9 cellular contexts compared by ENCODE assay signal in genomic region chr2:234288974-234289455, GRCh38.
DNase-seq lines count a peak whose midpoint lies in the region; ATAC-seq lines count a peak whose summit lies in the region.
"Had no signal": no experiment of that assay in that cellular context is flagged by ENCODE, and none has a peak within 500 bp of the region (broad histone marks: within the 10 kb centered on the region; RNA-seq: fewer than 3 reads in every experiment).

No MANE protein-coding gene starts in this region.

- H3K9me3 Mint-ChIP-seq in activated naive CD4-positive, alpha-beta T cell treated with anti-CD3 and anti-CD28 coated beads, Interleukin-2, amount 50 U/mL, for 24 hours: no peaks in the 10 kb centered on the region

- no peaks in the 10 kb centered on the region for H3K27me3 Mint-ChIP-seq in activated naive CD4-positive, alpha-beta T cell treated with anti-CD3 and anti-CD28 coated beads, Interleukin-2, amount 50 U/mL, for 24 hours

- intact Hi-C loops in left cardiac atrium (cut with DNase I): loop anchor here in 1 of 2 donors (5.0 to 10.0 kb wide), 2 partner anchors 154 to 213 kb away; no protein-coding TSS in a partner anchor

- H3K36me3 Mint-ChIP-seq in activated naive CD4-positive, alpha-beta T cell treated with anti-CD3 and anti-CD28 coated beads, Interleukin-2, amount 50 U/mL, for 24 hours: peaks cover 3% of the 10 kb centered on the region
- H3K36me3 Mint-ChIP-seq: IgD-negative memory B cell had no signal

- no peak overlapping the region for H3K4me3 ChIP-seq in skin epidermis

- peak overlapping the region in 19 of 21 experiments; percentile 14 to 96 (median 76) for H3K27ac ChIP-seq in skin epidermis

- ATAC-seq in left cardiac atrium (peak in 1 of 2 donors; percentile 19), GM21619 (IDR thresholded peaks at IDR 0.05; ENCODE audit: unreplicated experiment) (no peak), GM21360 (IDR thresholded peaks at IDR 0.05; ENCODE audit: unreplicated experiment) (no peak)

- H3K27ac Mint-ChIP-seq in activated naive CD4-positive, alpha-beta T cell treated with anti-CD3 and anti-CD28 coated beads, Interleukin-2, amount 50 U/mL, for 24 hours: peak overlapping the region; percentile 98

- peak overlapping the region; percentile 35 for H3K4me3 Mint-ChIP-seq in activated naive CD4-positive, alpha-beta T cell treated with anti-CD3 and anti-CD28 coated beads, Interleukin-2, amount 50 U/mL, for 24 hours

- H3K4me1 Mint-ChIP-seq in activated naive CD4-positive, alpha-beta T cell treated with anti-CD3 and anti-CD28 coated beads, Interleukin-2, amount 50 U/mL, for 24 hours: peaks cover 77% of the 10 kb centered on the region

- DNase-seq in CMK (ENCODE audit: low read depth): peak; percentile 22
- peak; percentile 49 for DNase-seq in HuH-7.5 (ENCODE audit: low spot score)
- DNase-seq in SHP77 (lab: John Stamatoyannopoulos, UW): peak; percentile 27 to 69
- peak; percentile 62 for DNase-seq in left cardiac atrium
